In the genomic region with DNA sequence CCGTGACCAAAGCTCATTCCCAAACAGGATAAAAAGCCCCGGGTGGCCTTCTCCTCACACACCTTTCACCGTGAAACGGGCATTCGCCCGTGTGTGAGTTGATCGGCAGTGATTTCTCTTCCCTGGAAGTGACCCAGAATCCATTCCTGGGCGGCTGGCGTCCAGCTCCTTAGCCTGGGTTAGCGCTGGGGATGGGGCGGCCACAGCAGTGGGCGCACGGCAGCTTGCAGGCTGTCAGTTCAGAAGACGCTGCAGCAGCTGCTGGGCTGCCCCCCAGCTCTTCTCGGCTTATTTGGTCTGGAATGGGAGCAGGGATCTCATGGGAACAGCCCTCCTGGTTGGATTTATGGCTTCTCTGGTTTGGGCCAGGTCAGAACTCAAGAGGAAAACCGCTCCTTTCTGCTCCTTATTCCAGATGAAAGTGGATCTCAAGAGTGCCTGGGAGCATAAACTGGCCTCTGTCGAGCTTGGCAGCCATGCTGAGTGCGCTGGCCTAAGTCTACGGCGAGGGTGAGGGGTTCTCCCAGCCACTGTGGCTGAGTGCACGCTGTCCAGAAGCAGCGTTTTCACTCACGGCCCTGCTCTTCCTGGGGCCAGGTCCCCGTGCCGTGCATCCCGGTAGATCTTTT, we compare ENCODE assay signal across 22 cellular contexts.
DNase-seq lines count a peak whose midpoint lies in the region; ATAC-seq and TF ChIP-seq lines count a peak whose summit lies in the region.
"Had no signal": no experiment of that assay in that cellular context is flagged by ENCODE, and none has a peak within 500 bp of the region (broad histone marks: within the 10 kb centered on the region; RNA-seq: fewer than 3 reads in every experiment).

No MANE protein-coding gene starts in this region.

- H3K9me3 Mint-ChIP-seq in GM23338 = no peaks in the 10 kb centered on the region
- H3K9me3 Mint-ChIP-seq: activated B cell treated with CpG ODN at 0.5 μM for 24 hours; activated naive CD8-positive, alpha-beta T cell treated with anti-CD3 and anti-CD28 coated beads, Interleukin-2, amount 10 ng/mL, durations not matched to agents 7 days and 5 days had no signal

- dilution Hi-C loops in mammary epithelial cell (cut with HindIII; ENCODE audit: low sequenced_read_pairs) = no loop called here

- peak overlapping the region; percentile 20 to 52 (median 37) for H3K4me3 ChIP-seq in breast epithelium
- H3K4me3 ChIP-seq in mammary epithelial cell (replicated peaks in 1 of 3; ENCODE audit: insufficient read depth in 1 of 3, low read depth in 2 of 3, low read length in 3 of 3) = no peak overlapping the region
- peak overlapping the region in 2 of 3 donors; percentile 45 to 52 for H3K4me3 ChIP-seq in skeletal muscle tissue (ENCODE audit: low read length in 3 of 3)
- no peak overlapping the region for H3K4me3 ChIP-seq in GM23338
- H3K4me3 ChIP-seq: cardiac muscle cell, GM12878, heart left ventricle had no signal

- H3K4me1 Mint-ChIP-seq in GM23338 = peaks cover 14% of the 10 kb centered on the region
- H3K4me1 Mint-ChIP-seq: activated naive CD8-positive, alpha-beta T cell treated with anti-CD3 and anti-CD28 coated beads, Interleukin-2, amount 10 ng/mL, durations not matched to agents 7 days and 5 days had no signal

- no peaks in the 10 kb centered on the region for H3F3A ChIP-seq in GM23338 (replicated peaks; ENCODE audit: low read depth)

- H3K36me3 Mint-ChIP-seq in GM23338 (ENCODE audit: low read depth) = no peaks in the 10 kb centered on the region
- H3K36me3 Mint-ChIP-seq: activated naive CD8-positive, alpha-beta T cell treated with anti-CD3 and anti-CD28 coated beads, Interleukin-2, amount 10 ng/mL, durations not matched to agents 7 days and 5 days had no signal

- H3K27ac ChIP-seq in breast epithelium (no peak overlapping the region), mammary epithelial cell (ENCODE audit: insufficient read depth, low read depth, low read length) (no peak overlapping the region), skeletal muscle tissue (ENCODE audit: low read depth, low read length) (no peak overlapping the region), GM23338 (ENCODE audit: low read depth) (no peak overlapping the region)
- H3K27ac ChIP-seq: 22Rv1, cardiac muscle cell, heart left ventricle, neutrophil had no signal

- DNase-seq in breast epithelium (ENCODE audit: low spot score in 2 of 2) = no peak
- no peak for DNase-seq in mammary epithelial cell
- peak; percentile 58 for DNase-seq in medulla oblongata (ENCODE audit: extremely low spot score)
- DNase-seq in islet precursor cell = no peak
- no peak for DNase-seq in NCI-H2196 (lab: John Stamatoyannopoulos, UW; ENCODE audit: unreplicated experiment)
- no peak for DNase-seq in GM19238 (ENCODE audit: insufficient read length, low spot score)
- no peak for DNase-seq in GM23338 (ENCODE audit: low spot score)
- DNase-seq: activated B cell treated with CpG ODN at 0.5 μM for 24 hours; activated CD4-positive, alpha-beta T cell treated with anti-CD3 and anti-CD28 coated beads, Interleukin-2, amount 50 U/mL, for 48 hours; activated CD8-positive, alpha-beta memory T cell treated with anti-CD3 and anti-CD28 coated beads, Interleukin-2, amount 50 U/mL, for 48 hours; activated naive CD8-positive, alpha-beta T cell treated with anti-CD3 and anti-CD28 coated beads, Interleukin-2, amount 10 ng/mL, durations not matched to agents 7 days and 5 days; heart left ventricle; MV-4-11; NCI-H187; NCI-H774; stimulated activated CD4-positive, alpha-beta T cell treated with anti-CD3 and anti-CD28 coated beads, Interleukin-12 subunit alpha, Interleukin-12 subunit beta, amount 100 ng/mL, for 4 hours had no signal

- H3K4me3 Mint-ChIP-seq in GM23338 = no peak overlapping the region
- H3K4me3 Mint-ChIP-seq: activated B cell treated with CpG ODN at 0.5 μM for 24 hours; activated naive CD8-positive, alpha-beta T cell treated with anti-CD3 and anti-CD28 coated beads, Interleukin-2, amount 10 ng/mL, durations not matched to agents 7 days and 5 days; B cell had no signal

- H3K9ac ChIP-seq in mammary epithelial cell (ENCODE audit: insufficient read depth, low read length) (no peak overlapping the region), skeletal muscle tissue (ENCODE audit: low read depth in 1 of 3, low read length in 3 of 3) (peak overlapping the region in 2 of 3 donors; percentile 20 to 45)

- peaks cover 6% of the 10 kb centered on the region for H3K27me3 Mint-ChIP-seq in GM23338 (ENCODE audit: insufficient read depth, low read depth, poor library complexity)

- H3K9me2 ChIP-seq in GM23338 (ENCODE audit: insufficient read depth) = no peaks in the 10 kb centered on the region

- no peak for ATAC-seq in GM23338
- ATAC-seq: GM12878, heart left ventricle had no signal

- H3K4me1 ChIP-seq in breast epithelium (peaks cover 0 to 8% of the 10 kb centered on the region in 2 donors), mammary epithelial cell (ENCODE audit: insufficient read depth, low read length) (no peaks in the 10 kb centered on the region), skeletal muscle tissue (ENCODE audit: control insufficient read depth in 3 of 3, insufficient read depth in 3 of 3, low read length in 3 of 3) (peaks cover 16 to 24% (median 21%) of the 10 kb centered on the region in 3 donors), GM23338 (ENCODE audit: insufficient read depth) (no peaks in the 10 kb centered on the region)

- H4K20me1 ChIP-seq in mammary epithelial cell (ENCODE audit: insufficient read depth, low read length) = no peaks in the 10 kb centered on the region
- H4K20me1 ChIP-seq in GM23338 (replicated peaks; ENCODE audit: insufficient read depth) = no peaks in the 10 kb centered on the region

- intact Hi-C loops in breast epithelium (cut with DNase I; ENCODE audit: low total_unique reads) = no loop called here
- intact Hi-C loops in mammary epithelial cell (cut with micrococcal nuclease) = no loop called here

- H3K27me3 ChIP-seq in breast epithelium (peaks cover 0 to 21% of the 10 kb centered on the region in 2 donors), mammary epithelial cell (ENCODE audit: insufficient read depth, low read length) (no peaks in the 10 kb centered on the region), skeletal muscle tissue (ENCODE audit: control insufficient read depth in 3 of 3, insufficient read depth in 3 of 3, low read length in 3 of 3) (peaks cover 31 to 59% (median 47%) of the 10 kb centered on the region in 3 donors), GM23338 (ENCODE audit: insufficient read depth) (no peaks in the 10 kb centered on the region)
- H3K27me3 ChIP-seq: cardiac muscle cell had no signal

- no peaks in the 10 kb centered on the region for H3K36me3 ChIP-seq in breast epithelium
- no peaks in the 10 kb centered on the region for H3K36me3 ChIP-seq in mammary epithelial cell (ENCODE audit: insufficient read depth, low read length)
- H3K36me3 ChIP-seq in skeletal muscle tissue (ENCODE audit: control insufficient read depth in 3 of 3, insufficient read depth in 3 of 3, low read length in 3 of 3) = no peaks in the 10 kb centered on the region
- no peaks in the 10 kb centered on the region for H3K36me3 ChIP-seq in GM23338 (ENCODE audit: insufficient read depth)
- H3K36me3 ChIP-seq: cardiac muscle cell, heart left ventricle, neutrophil had no signal

- H3K9me3 ChIP-seq in breast epithelium (no peaks in the 10 kb centered on the region), mammary epithelial cell (replicated peaks; ENCODE audit: insufficient read depth, low read length) (peaks cover 13% of the 10 kb centered on the region), skeletal muscle tissue (ENCODE audit: control insufficient read depth in 3 of 3, low read length in 3 of 3) (no peaks in the 10 kb centered on the region)
- H3K9me3 ChIP-seq: heart left ventricle, neutrophil had no signal

- BruUV-seq in mammary epithelial cell (replicated peaks; lab: Mats Ljungman, UMichigan) = no TSS peak

- in situ Hi-C loops in mammary epithelial cell (cut with MboI; ENCODE audit: low sequenced_read_pairs in 2 of 2) = no loop called here

- WGBS in mammary epithelial cell (ENCODE audit: low coverage, missing lambda C conversion rate) = 55% methylated on average over 22 of the region's 26 CpGs

- CTCF ChIA-PET in mammary epithelial cell (lab: Charles Lee; ENCODE audit: low non-redundant PET) = no interaction called here

- H3K4me2 ChIP-seq in mammary epithelial cell (ENCODE audit: insufficient read depth, low read depth, low read length) (no peak overlapping the region), GM23338 (no peak overlapping the region)

- H3K79me2 ChIP-seq in mammary epithelial cell (ENCODE audit: insufficient read depth, low read length) = no peaks in the 10 kb centered on the region
- H3K79me2 ChIP-seq in GM23338 (replicated peaks; ENCODE audit: insufficient read depth) = no peaks in the 10 kb centered on the region

- no peak overlapping the region for H2AFZ ChIP-seq in mammary epithelial cell (ENCODE audit: low read depth, low read length)
- H2AFZ ChIP-seq in GM23338 = no peak overlapping the region

- no peak overlapping the region for H3K27ac Mint-ChIP-seq in GM23338
- H3K27ac Mint-ChIP-seq: activated B cell treated with CpG ODN at 0.5 μM for 24 hours; activated naive CD8-positive, alpha-beta T cell treated with anti-CD3 and anti-CD28 coated beads, Interleukin-2, amount 10 ng/mL, durations not matched to agents 7 days and 5 days; B cell had no signal

- no peak for TF ChIP-seq CTCF in breast epithelium (IDR thresholded peaks at IDR 0.05)
- no peak for TF ChIP-seq CTCF in mammary epithelial cell (conservative IDR thresholded peaks at IDR 0.05 in 1 of 2, IDR thresholded peaks at IDR 0.05 in 1 of 2; ENCODE audit: extremely low read depth in 1 of 2, insufficient read depth in 1 of 2, low read depth in 1 of 2, low read length in 2 of 2)
- TF ChIP-seq CTCF in GM23338 (conservative IDR thresholded peaks at IDR 0.05; ENCODE audit: low read depth in 2 of 2) = no peak

- no peak for TF ChIP-seq POLR2A in breast epithelium (IDR thresholded peaks at IDR 0.05)

TF ChIP-seq in GM23338, 12 proteins besides CTCF, POLR2A, EP300 and RAD21:
- TF ChIP-seq EZH2 (IDR thresholded peaks at IDR 0.05; ENCODE audit: low read depth, unreplicated experiment) = no peak
- no peak for TF ChIP-seq STAT1 (IDR thresholded peaks at IDR 0.05; ENCODE audit: unreplicated experiment)
- TF ChIP-seq ZNF114 (CRISPR knock-in tag; IDR thresholded peaks at IDR 0.05) = no peak
- no peak for TF ChIP-seq JUNB (IDR thresholded peaks at IDR 0.05; ENCODE audit: unreplicated experiment)
- no peak for TF ChIP-seq NANOG (IDR thresholded peaks at IDR 0.05; ENCODE audit: borderline replicate concordance)

Comparison
In these comparisons a context has a peak if more than half of its experiments do, and no peak if none do; other contexts are left out.
1. H3K4me3 ChIP-seq: peak in breast epithelium (3 of 3) and skeletal muscle tissue (2 of 3); none in mammary epithelial cell (0 of 3) and GM23338 (single experiment).